Comparison of ENCODE assay signal across 8 cellular contexts in the genomic region with DNA sequence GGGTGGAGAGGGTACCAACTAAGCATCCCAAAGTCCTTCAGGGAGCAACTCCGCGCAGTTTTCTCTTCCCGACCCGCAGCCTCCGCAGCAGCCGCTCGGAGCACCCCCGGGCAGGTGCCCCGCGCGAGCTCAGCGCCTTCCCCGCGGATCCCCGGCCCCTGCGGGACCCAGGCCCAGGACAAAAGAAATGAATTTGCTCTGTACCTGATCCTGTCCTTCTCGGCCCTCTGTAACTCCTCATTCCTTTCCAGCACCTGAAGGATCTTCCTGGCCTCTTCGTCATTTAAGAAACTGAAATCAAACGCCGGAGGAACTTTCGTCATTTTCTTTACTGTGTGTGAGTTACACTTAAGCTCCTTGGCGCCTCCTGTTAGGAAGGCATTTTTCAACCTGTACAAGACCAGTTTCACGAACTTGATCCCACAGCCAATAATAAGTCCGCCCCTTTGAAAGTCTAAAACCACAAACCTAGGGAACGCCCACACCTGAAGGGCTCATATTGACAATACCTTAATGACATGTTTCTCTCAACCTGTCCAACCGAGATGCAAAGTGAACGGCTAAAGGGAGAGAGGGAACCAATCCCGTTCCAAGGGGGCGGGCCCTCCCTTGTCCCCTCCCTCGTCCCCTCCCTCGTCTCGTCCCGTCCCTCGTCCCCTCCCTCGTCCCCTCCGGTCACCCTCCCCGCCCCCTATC. TPM values are rescaled to one million over a fixed set of nuclear protein-coding genes. Genes with fewer than 3 reads are reported as not detected.
DNase-seq lines count a peak whose midpoint lies in the region; ATAC-seq, FAIRE-seq and TF ChIP-seq lines count a peak whose summit lies in the region.

A gene with protein sequence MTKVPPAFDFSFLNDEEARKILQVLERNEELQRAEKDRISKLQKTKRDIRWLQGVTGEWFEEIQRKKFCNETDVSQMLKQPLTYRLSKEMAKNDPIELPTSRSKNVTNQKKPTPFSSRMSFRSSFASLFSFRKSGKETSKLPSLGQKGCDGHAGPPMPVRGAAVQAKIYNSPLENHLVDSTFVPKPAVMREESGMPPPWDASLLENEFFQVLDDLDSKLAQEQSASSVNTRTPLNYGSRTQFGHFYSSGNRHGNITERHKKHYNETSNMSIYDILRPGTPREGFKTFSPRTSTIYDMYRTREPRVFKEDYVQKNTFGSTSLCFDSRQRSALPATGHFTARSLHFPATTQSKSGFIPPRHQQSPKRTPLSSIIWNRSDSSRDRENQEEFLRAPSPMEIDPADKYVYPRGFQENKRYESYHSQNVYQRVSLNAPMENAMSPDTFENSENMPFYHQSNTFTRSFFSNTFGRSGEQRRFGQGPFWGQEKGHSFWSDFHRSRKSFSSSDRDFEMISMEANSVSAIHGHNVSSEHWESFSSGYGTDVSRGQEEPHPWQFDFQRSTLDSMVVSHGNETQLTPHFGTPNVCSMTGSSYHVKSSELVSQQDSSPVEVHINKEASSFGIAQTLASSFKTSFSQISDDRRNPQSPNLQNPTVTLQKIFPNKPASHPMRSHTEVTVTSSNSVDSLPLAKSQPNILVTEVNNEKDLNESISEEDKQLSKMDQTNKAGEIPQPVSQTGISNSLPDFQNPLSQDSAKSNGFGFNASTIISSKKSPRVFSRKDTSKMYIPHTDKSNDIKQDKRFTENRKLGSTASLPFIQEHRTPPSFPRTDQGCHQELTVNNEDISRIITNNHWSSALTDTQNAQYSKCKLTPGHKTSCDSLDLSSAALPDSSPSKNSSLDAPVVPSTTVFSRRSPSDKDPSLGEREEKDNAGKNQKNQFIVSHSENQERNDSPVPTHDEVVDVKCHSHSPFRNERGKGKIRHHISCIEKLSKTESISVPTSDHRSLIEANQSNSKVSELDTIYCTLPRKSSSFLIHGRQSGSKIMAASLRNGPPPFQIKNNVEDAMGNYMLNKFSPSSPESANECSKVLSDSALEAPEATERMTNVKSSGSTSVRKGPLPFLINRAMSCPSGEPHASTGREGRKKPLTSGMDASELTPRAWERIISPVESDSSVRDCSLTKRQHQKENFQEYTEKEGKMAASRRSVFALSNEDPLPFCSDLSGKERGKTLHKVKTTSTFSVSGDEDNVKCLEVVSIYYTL (N-terminal part only) (minus strand): TSS at position 555 of the 696 bp plus-strand sequence. CDS start 232 bp downstream, at position 323.

- H4K20me1 ChIP-seq in H1 (replicated peaks in 1 of 2; ENCODE audit: control insufficient read depth in 1 of 2, insufficient read depth in 2 of 2, low read length in 2 of 2): no peaks in the 10 kb centered on the region

- no peak within 1 kb of the TSS for H2BK15ac ChIP-seq in H1 (ENCODE audit: low read length)

- WGBS in H1 (ENCODE audit: extremely low coverage in 1 of 2, insufficient coverage in 1 of 2, insufficient read length in 1 of 2, insufficient replicate concordance in 2 of 2, low coverage in 1 of 2, low lambda C conversion rate in 2 of 2, missing lambda C conversion rate in 1 of 2), 2 experiments: 2% methylated on average over 25 of the region's 37 CpGs; no CpG with 5 or more reads in 1 of the 2 experiments

- FAIRE-seq in H1 (lab: Jason Lieb, UNC): peak; percentile 98

- peak within 1 kb of the TSS; percentile 77 for H2AFZ ChIP-seq in H1 (ENCODE audit: low read length)

- no peak for TF ChIP-seq EP300 in H1 (IDR thresholded peaks at IDR 0.05; ENCODE audit: borderline replicate concordance in 1 of 2, low read depth in 2 of 2, low read length in 2 of 2)

- no peak for TF ChIP-seq CTCF in H1 (IDR thresholded peaks at IDR 0.05; ENCODE audit: control extremely low read depth in 1 of 3, insufficient read depth in 1 of 3, low read depth in 1 of 3, low read length in 3 of 3)

- peak within 1 kb of the TSS; percentile 47; the same call in 1 of the 2 replicates for H4K8ac ChIP-seq in H1 (ENCODE audit: extremely low read depth, insufficient read depth, low read length)

- peaks cover 6% of the 10 kb centered on the region for H3K27me3 ChIP-seq in CD4-positive, alpha-beta memory T cell (ENCODE audit: insufficient read depth, low read length)
- peaks cover 0 to 10% (median 6%) of the 10 kb centered on the region in 4 experiments; a peak in 5 of 7 replicates for H3K27me3 ChIP-seq in H1 (replicated peaks in 1 of 4; ENCODE audit: control insufficient read depth in 3 of 4, extremely low read depth in 1 of 4, insufficient read depth in 3 of 4, low read length in 3 of 4)

- H3K18ac ChIP-seq in H1 (ENCODE audit: extremely low read depth, low read length): peak within 1 kb of the TSS; percentile 49; the same call in 1 of the 2 replicates

- peaks cover 0 to 7% of the 10 kb centered on the region in 2 experiments; a peak in 1 of 4 replicates for H3K79me2 ChIP-seq in H1 (ENCODE audit: control insufficient read depth in 1 of 2, insufficient read depth in 2 of 2, low read length in 2 of 2)

- intact Hi-C loops in CD4-positive, alpha-beta memory T cell (cut with micrococcal nuclease): loop anchor here (1.0 to 5.0 kb wide), 6 partner anchors 96 to 736 kb away; partner anchors contain the start of genes ACAT1, ATM, C11orf65 and CUL5

- peak; percentile 82 to 89 (median 86) for DNase-seq in CD4-positive, alpha-beta memory T cell
- DNase-seq in HPDE6-E6E7 (ENCODE audit: extremely low spot score) (peak; percentile 89), NCI-H82 treated with DMSO at 0.1 percent for 48 hours (lab: John Stamatoyannopoulos, UW; ENCODE audit: unreplicated experiment) (peak; percentile 91), H1 (ENCODE audit: low read depth in 1 of 2, low spot score in 2 of 2) (peak; percentile 94 to 96), lung microvascular endothelial cell (ENCODE audit: low read depth in 2 of 2) (peak; percentile 57 to 68)
- DNase-seq in activated CD8-positive, alpha-beta memory T cell treated with anti-CD3 and anti-CD28 coated beads for 4 hours (ENCODE audit: low read depth in 2 of 2): peak; percentile 75 to 78
- peak; percentile 73 to 84 (median 84) for DNase-seq in stimulated activated CD4-positive, alpha-beta T cell treated with anti-CD3 and anti-CD28 coated beads, TNF-alpha, amount 100 ng/mL, for 4 hours (ENCODE audit: low read depth in 3 of 3)

- H3K4ac ChIP-seq in H1 (replicated peaks; ENCODE audit: insufficient read length, low read depth, low read length): no peak within 1 kb of the TSS

- no peak for TF ChIP-seq RAD21 in H1 (IDR thresholded peaks at IDR 0.05 in 1 of 2, conservative IDR thresholded peaks at IDR 0.05 in 1 of 2; ENCODE audit: low read depth in 2 of 2, low read length in 2 of 2)

- peaks cover 0 to 1% (median 0%) of the 10 kb centered on the region in 8 donors for H3K9me3 Mint-ChIP-seq in CD4-positive, alpha-beta memory T cell

- no peak within 1 kb of the TSS for H3K14ac ChIP-seq in H1 (ENCODE audit: insufficient read length)

- H3K9ac ChIP-seq in H1 (replicated peaks in 1 of 4; ENCODE audit: extremely low read depth in 1 of 4, low read depth in 3 of 4, low read length in 3 of 4): peak within 1 kb of the TSS; percentile 51 to 84 (median 70)

- H3K79me1 ChIP-seq in H1 (ENCODE audit: low read depth, low read length): no peaks in the 10 kb centered on the region

- CTCF ChIA-PET in CD4-positive, alpha-beta memory T cell (lab: Charles Lee; ENCODE audit: partially characterized antibody): interaction anchor here (0.7 to 1.4 kb wide), 2 partner anchors 594 to 600 kb away, joined by 3 read pairs; no protein-coding TSS in a partner anchor
- CTCF ChIA-PET in H1 (lab: Charles Lee; ENCODE audit: partially characterized antibody): interaction anchor here (0.6 to 0.8 kb wide), 2 partner anchors 13 kb away, joined by 3 to 4 read pairs; no protein-coding TSS in a partner anchor

- H3K4me1 Mint-ChIP-seq in CD4-positive, alpha-beta memory T cell: peaks cover 17 to 23% (median 18%) of the 10 kb centered on the region in 4 donors

- peak; percentile 51 for ATAC-seq in GM19468 (IDR thresholded peaks at IDR 0.05; ENCODE audit: extremely low read depth, unreplicated experiment)

- peak within 1 kb of the TSS; percentile 78 to 99 (median 95) for H3K27ac Mint-ChIP-seq in CD4-positive, alpha-beta memory T cell

- H3K4me1 ChIP-seq in CD4-positive, alpha-beta memory T cell (ENCODE audit: insufficient read depth, low read length): peaks cover 9% of the 10 kb centered on the region
- H3K4me1 ChIP-seq in H1 (replicated peaks in 1 of 4; ENCODE audit: control insufficient read depth in 3 of 4, insufficient read depth in 4 of 4, low read length in 3 of 4): peaks cover 0 to 14% (median 11%) of the 10 kb centered on the region in 4 experiments; a peak in 6 of 7 replicates

- H3K4me2 ChIP-seq in H1 (ENCODE audit: insufficient read depth in 1 of 2, low read depth in 2 of 2, low read length in 2 of 2): peak within 1 kb of the TSS; percentile 90 to 94

- no peak within 1 kb of the TSS for H4K5ac ChIP-seq in H1 (ENCODE audit: insufficient read length, low read depth, low read length)

- H3K27ac ChIP-seq in CD4-positive, alpha-beta memory T cell (ENCODE audit: low read depth, low read length): peak within 1 kb of the TSS; percentile 45
- H3K27ac ChIP-seq in H1 (ENCODE audit: low read depth, low read length): no peak within 1 kb of the TSS

- H3K27me3 Mint-ChIP-seq in CD4-positive, alpha-beta memory T cell: peaks cover 2 to 3% of the 10 kb centered on the region in 2 donors

- H3K36me3 Mint-ChIP-seq in CD4-positive, alpha-beta memory T cell: peaks cover 0 to 3% of the 10 kb centered on the region in 2 donors

- no peaks in the 10 kb centered on the region for H3K9me3 ChIP-seq in CD4-positive, alpha-beta memory T cell (ENCODE audit: control insufficient read depth in 1 of 2, low read length in 2 of 2)
- no peaks in the 10 kb centered on the region for H3K9me3 ChIP-seq in H1 (ENCODE audit: insufficient read depth in 2 of 2, low read depth in 1 of 2, low read length in 1 of 2)

- no peak within 1 kb of the TSS for H3K23ac ChIP-seq in H1 (ENCODE audit: insufficient read length)

- H2BK120ac ChIP-seq in H1 (replicated peaks; ENCODE audit: low read depth, low read length): no peak within 1 kb of the TSS

- peak within 1 kb of the TSS; percentile 83 to 89 for H3K4me3 ChIP-seq in CD4-positive, alpha-beta memory T cell (ENCODE audit: low read length in 2 of 2)
- H3K4me3 ChIP-seq in H1 (ENCODE audit: extremely low read depth in 1 of 4, insufficient read depth in 2 of 4, low read depth in 3 of 4, low read length in 4 of 4): peak within 1 kb of the TSS; percentile 65 to 97 (median 79)

- peaks cover 9% of the 10 kb centered on the region for H3K23me2 ChIP-seq in H1 (ENCODE audit: low read depth, low read length)

- POLR2A ChIA-PET in CD4-positive, alpha-beta memory T cell (lab: Charles Lee; ENCODE audit: partially characterized antibody): interaction anchor here (0.7 to 1.3 kb wide), 4 partner anchors 34 to 585 kb away, joined by 3 to 6 read pairs (median 4); partner anchors contain the start of genes C11orf65 and CUL5
- POLR2A ChIA-PET in H1 (lab: Charles Lee; ENCODE audit: partially characterized antibody): interaction anchor here (0.9 to 1.2 kb wide), 6 partner anchors 9 to 249 kb away, joined by 3 to 4 read pairs (median 3); no protein-coding TSS in a partner anchor

- H3K56ac ChIP-seq in H1 (replicated peaks; ENCODE audit: insufficient read length, low read depth, low read length): no peak within 1 kb of the TSS

- no peaks in the 10 kb centered on the region for H3K36me3 ChIP-seq in CD4-positive, alpha-beta memory T cell (ENCODE audit: insufficient read depth, low read length)
- H3K36me3 ChIP-seq in H1 (ENCODE audit: control insufficient read depth in 2 of 4, insufficient read depth in 4 of 4, low read length in 3 of 4): no peaks in the 10 kb centered on the region

- H3K4me3 Mint-ChIP-seq in CD4-positive, alpha-beta memory T cell: peak within 1 kb of the TSS; percentile 95 to 100 (median 97)

- no peak within 1 kb of the TSS for H4K91ac ChIP-seq in H1 (replicated peaks; ENCODE audit: insufficient read length, low read length)

- TF ChIP-seq POLR2A in H1 (IDR thresholded peaks at IDR 0.05; ENCODE audit: control extremely low read depth in 1 of 2, low read depth in 2 of 2, low read length in 2 of 2): 0 out of 3 replicates have a peak, but pooled peaks of 1 of the 2 experiments have one; percentile 8

- H2BK5ac ChIP-seq in H1 (ENCODE audit: low read depth, low read length): no peak within 1 kb of the TSS

- no peak within 1 kb of the TSS for H2BK20ac ChIP-seq in H1 (ENCODE audit: low read length)

- peak within 1 kb of the TSS; percentile 22; the same call in 1 of the 2 replicates for H2BK12ac ChIP-seq in H1 (ENCODE audit: low read depth, low read length)

- H2AK5ac ChIP-seq in H1 (ENCODE audit: low read depth, low read length): no peak within 1 kb of the TSS

RNA-seq across cellular contexts. Expression of the gene that starts here (rescaled TPM):
- 1 to 10 TPM; 2.6 to 4.0 TPM for total RNA-seq in CD4-positive, alpha-beta memory T cell
- under 1 TPM; 0.39 to 0.86 TPM for polyA plus RNA-seq in CD4-positive, alpha-beta memory T cell
- 11.5 and 11.9 TPM in 2 replicates for total RNA-seq in H1 (2021; fragmentation: NEBNext Ultra II Directional; extraction: Animal tissue kit (Norgen Biotek cat#: 25700))
- polyA plus RNA-seq in H1 (2011; rRNA removed): 0.86 and 1.1 TPM in 2 replicates
- 1.3 TPM for polyA plus RNA-seq in H1 (2011; cell fraction: cytosol; rRNA removed)
- polyA plus RNA-seq in H1 (2011; cell fraction: nucleus; rRNA removed): 2.2 TPM
- 0.84 to 2.2 TPM (median 1.1 TPM) in 4 replicates for polyA plus RNA-seq in H1 (2012, experiment 1 of 2)
- polyA plus RNA-seq in H1 (2012, experiment 2 of 2): 0.13 TPM
- polyA plus RNA-seq in H1 (2013, experiment 1 of 2): 4.6 TPM
- polyA plus RNA-seq in H1 (2013, experiment 2 of 2): 4.0 TPM
- polyA minus RNA-seq in H1 (2011; rRNA and poly(A)+ RNA removed): 12.2 and 15.9 TPM in 2 replicates
- polyA minus RNA-seq in H1 (2011; cell fraction: cytosol; rRNA and poly(A)+ RNA removed): 5.9 TPM
- polyA minus RNA-seq in H1 (2011; cell fraction: nucleus; rRNA and poly(A)+ RNA removed): 19.7 TPM
- under 0.01 TPM in 2 replicates for total RNA-seq in lung microvascular endothelial cell

Comparison
In these comparisons a context has a peak if more than half of its experiments do, and no peak if none do; other contexts are left out.
1. Peak in DNase-seq in lung microvascular endothelial cell; RNA of the gene not detected or under 1 TPM.